In the genomic region with DNA sequence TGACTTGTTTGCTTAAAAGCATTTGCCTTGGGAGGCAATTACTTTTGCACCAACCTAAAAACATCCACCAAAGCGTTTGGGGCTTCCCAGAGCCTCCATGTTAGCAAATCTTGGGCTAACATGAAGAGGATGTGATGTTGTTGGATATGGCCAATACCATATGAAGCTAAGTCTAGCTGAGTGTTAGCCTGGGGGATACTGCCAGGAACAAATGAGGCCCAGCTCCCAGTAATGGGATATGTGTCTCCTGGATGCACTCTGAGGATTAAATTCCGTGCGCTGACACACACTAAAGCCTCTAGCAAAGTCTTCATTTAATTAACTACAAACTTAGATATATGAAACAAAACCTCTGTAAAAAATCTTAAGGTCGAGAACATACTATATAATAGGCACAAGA, we compare ENCODE assay signal across 23 cellular contexts. TPM values are rescaled to one million over a fixed set of nuclear protein-coding genes. Genes with fewer than 3 reads are reported as not detected.
DNase-seq lines count a peak whose midpoint lies in the region; ATAC-seq and FAIRE-seq lines count a peak whose summit lies in the region.
"Had no signal": no experiment of that assay in that cellular context is flagged by ENCODE, and none has a peak within 500 bp of the region (broad histone marks: within the 10 kb centered on the region; RNA-seq: fewer than 3 reads in every experiment).

No MANE protein-coding gene starts in this region.

- H2BK5ac ChIP-seq in mesendoderm (ENCODE audit: low read length), result no peak overlapping the region

- H2AK5ac ChIP-seq in mesendoderm (ENCODE audit: low read length), result no peak overlapping the region

- H3K79me2 ChIP-seq in mesendoderm (ENCODE audit: control insufficient read depth, insufficient read depth, low read length), result no peaks in the 10 kb centered on the region

- peak; percentile 35 for FAIRE-seq in GM18507 (lab: Jason Lieb, UNC)
- FAIRE-seq: colon, H54 had no signal

- peaks cover 4 to 6% of the 10 kb centered on the region in 2 donors for H3K9me3 Mint-ChIP-seq in activated T-cell treated with anti-CD3 and anti-CD28 coated beads, Interleukin-2, amount 50 U/mL, for 72 hours
- no peaks in the 10 kb centered on the region for H3K9me3 Mint-ChIP-seq in activated T-cell treated with anti-CD3 and anti-CD28 coated beads, Interleukin-2, amount 50 U/mL, for 4 hours
- no peaks in the 10 kb centered on the region for H3K9me3 Mint-ChIP-seq in activated CD8-positive, alpha-beta T cell treated with anti-CD3 and anti-CD28 coated beads, Interleukin-2, amount 10 ng/mL, durations not matched to agents 7 days and 5 days (ENCODE audit: insufficient read depth)
- no peaks in the 10 kb centered on the region for H3K9me3 Mint-ChIP-seq in stimulated activated effector memory CD8-positive, alpha-beta T cell treated with anti-CD3 and anti-CD28 coated beads, Interleukin-12 subunit alpha, Interleukin-12 subunit beta, amount 100 ng/mL, for 72 hours
- H3K9me3 Mint-ChIP-seq: mesothelial cell of epicardium, nephron had no signal

- no peak overlapping the region for H3K27ac ChIP-seq in mesendoderm (ENCODE audit: low read depth, low read length)
- H3K27ac ChIP-seq: epithelial cell of prostate, PC-9, tibial nerve had no signal

- no peaks in the 10 kb centered on the region for H3K4me1 ChIP-seq in mesendoderm (ENCODE audit: control insufficient read depth, low read depth, low read length)
- H3K4me1 ChIP-seq: tibial nerve had no signal

- H3K4me2 ChIP-seq in mesendoderm (ENCODE audit: low read length), result no peak overlapping the region
- H3K4me2 ChIP-seq: PC-9 had no signal

- no peak overlapping the region for H3K56ac ChIP-seq in mesendoderm (ENCODE audit: low read length)

- no peak overlapping the region for H3K4me3 ChIP-seq in mesendoderm (ENCODE audit: low read length)
- H3K4me3 ChIP-seq: PC-9, tibial nerve had no signal

- H3K4ac ChIP-seq in mesendoderm (ENCODE audit: low read depth, low read length), result no peak overlapping the region

- no peak overlapping the region for H2BK15ac ChIP-seq in mesendoderm (replicated peaks; ENCODE audit: low read depth)

- peaks cover 97% of the 10 kb centered on the region for H3K4me1 Mint-ChIP-seq in activated T-cell treated with anti-CD3 and anti-CD28 coated beads, Interleukin-2, amount 50 U/mL, for 72 hours (ENCODE audit: low read depth)
- H3K4me1 Mint-ChIP-seq in activated T-cell treated with anti-CD3 and anti-CD28 coated beads, Interleukin-2, amount 50 U/mL, for 4 hours (ENCODE audit: low read depth), result peaks cover 90% of the 10 kb centered on the region
- H3K4me1 Mint-ChIP-seq in activated CD8-positive, alpha-beta T cell treated with anti-CD3 and anti-CD28 coated beads, Interleukin-2, amount 10 ng/mL, durations not matched to agents 7 days and 5 days (ENCODE audit: low read depth), result peaks cover 83% of the 10 kb centered on the region
- H3K4me1 Mint-ChIP-seq in stimulated activated effector memory CD8-positive, alpha-beta T cell treated with anti-CD3 and anti-CD28 coated beads, Interleukin-12 subunit alpha, Interleukin-12 subunit beta, amount 100 ng/mL, for 72 hours, result peaks cover 83% of the 10 kb centered on the region
- H3K4me1 Mint-ChIP-seq: mesothelial cell of epicardium, nephron had no signal

- no peaks in the 10 kb centered on the region for H3K27me3 ChIP-seq in mesendoderm (ENCODE audit: insufficient read depth, low read length, poor library complexity)
- H3K27me3 ChIP-seq: tibial nerve had no signal

- POLR2A ChIA-PET in activated CD8-positive, alpha-beta T cell treated with anti-CD3 and anti-CD28 coated beads, Interleukin-2, amount 10 ng/mL, durations not matched to agents 7 days and 5 days (lab: Charles Lee), result interaction anchor here (0.7 to 6.3 kb wide), 8 partner anchors 13 to 94 kb away, joined by 3 to 90 read pairs (median 4); a partner anchor contains a TSS

- peaks cover 3 to 8% of the 10 kb centered on the region in 2 donors for H3K36me3 Mint-ChIP-seq in activated T-cell treated with anti-CD3 and anti-CD28 coated beads, Interleukin-2, amount 50 U/mL, for 72 hours (ENCODE audit: insufficient read depth in 2 of 2)
- no peaks in the 10 kb centered on the region for H3K36me3 Mint-ChIP-seq in activated T-cell treated with anti-CD3 and anti-CD28 coated beads, Interleukin-2, amount 50 U/mL, for 4 hours (ENCODE audit: insufficient read depth)
- no peaks in the 10 kb centered on the region for H3K36me3 Mint-ChIP-seq in activated CD8-positive, alpha-beta T cell treated with anti-CD3 and anti-CD28 coated beads, Interleukin-2, amount 10 ng/mL, durations not matched to agents 7 days and 5 days (ENCODE audit: low read depth)
- peaks cover 10% of the 10 kb centered on the region for H3K36me3 Mint-ChIP-seq in stimulated activated effector memory CD8-positive, alpha-beta T cell treated with anti-CD3 and anti-CD28 coated beads, Interleukin-12 subunit alpha, Interleukin-12 subunit beta, amount 100 ng/mL, for 72 hours
- H3K36me3 Mint-ChIP-seq: mesothelial cell of epicardium had no signal

- peak overlapping the region; percentile 97 for H3K27ac Mint-ChIP-seq in activated T-cell treated with anti-CD3 and anti-CD28 coated beads, Interleukin-2, amount 50 U/mL, for 72 hours
- H3K27ac Mint-ChIP-seq in activated CD8-positive, alpha-beta T cell treated with anti-CD3 and anti-CD28 coated beads, Interleukin-2, amount 10 ng/mL, durations not matched to agents 7 days and 5 days, result peak overlapping the region; percentile 23
- H3K27ac Mint-ChIP-seq in stimulated activated effector memory CD8-positive, alpha-beta T cell treated with anti-CD3 and anti-CD28 coated beads, Interleukin-12 subunit alpha, Interleukin-12 subunit beta, amount 100 ng/mL, for 72 hours, result peak overlapping the region; percentile 87
- H3K27ac Mint-ChIP-seq: mesothelial cell of epicardium, nephron had no signal

- ATAC-seq in activated T-cell treated with anti-CD3 and anti-CD28 coated beads, Interleukin-2, amount 50 U/mL, for 72 hours (replicated peaks in 1 of 2), result no peak
- no peak for ATAC-seq in activated T-cell treated with anti-CD3 and anti-CD28 coated beads, Interleukin-2, amount 50 U/mL, for 4 hours
- ATAC-seq in activated CD8-positive, alpha-beta T cell treated with anti-CD3 and anti-CD28 coated beads, Interleukin-2, amount 10 ng/mL, durations not matched to agents 7 days and 5 days, result no peak
- no peak for ATAC-seq in stimulated activated effector memory CD8-positive, alpha-beta T cell treated with anti-CD3 and anti-CD28 coated beads, Interleukin-12 subunit alpha, Interleukin-12 subunit beta, amount 100 ng/mL, for 72 hours
- ATAC-seq in GM18520 (IDR thresholded peaks at IDR 0.05; ENCODE audit: unreplicated experiment), result no peak

- H3K18ac ChIP-seq in mesendoderm (ENCODE audit: low read length), result no peak overlapping the region

- no peaks in the 10 kb centered on the region for H3K79me1 ChIP-seq in mesendoderm (ENCODE audit: low read length)

- no peak overlapping the region for H2BK120ac ChIP-seq in mesendoderm (ENCODE audit: low read depth, low read length)

- peak overlapping the region; percentile 56 to 76 for H3K4me3 Mint-ChIP-seq in activated T-cell treated with anti-CD3 and anti-CD28 coated beads, Interleukin-2, amount 50 U/mL, for 72 hours
- H3K4me3 Mint-ChIP-seq in activated T-cell treated with anti-CD3 and anti-CD28 coated beads, Interleukin-2, amount 50 U/mL, for 4 hours, result no peak overlapping the region
- no peak overlapping the region for H3K4me3 Mint-ChIP-seq in activated CD8-positive, alpha-beta T cell treated with anti-CD3 and anti-CD28 coated beads, Interleukin-2, amount 10 ng/mL, durations not matched to agents 7 days and 5 days
- H3K4me3 Mint-ChIP-seq in stimulated activated effector memory CD8-positive, alpha-beta T cell treated with anti-CD3 and anti-CD28 coated beads, Interleukin-12 subunit alpha, Interleukin-12 subunit beta, amount 100 ng/mL, for 72 hours, result peak overlapping the region; percentile 5
- H3K4me3 Mint-ChIP-seq: mesothelial cell of epicardium, nephron had no signal

- CTCF ChIA-PET in activated CD8-positive, alpha-beta T cell treated with anti-CD3 and anti-CD28 coated beads, Interleukin-2, amount 10 ng/mL, durations not matched to agents 7 days and 5 days (lab: Charles Lee), result interaction anchor here (0.7 to 7.0 kb wide), 14 partner anchors 11 to 95 kb away, joined by 3 to 59 read pairs (median 6); a partner anchor contains a TSS

- H4K5ac ChIP-seq in mesendoderm (ENCODE audit: low read length), result no peak overlapping the region

- WGBS in mesendoderm (ENCODE audit: extremely low coverage, insufficient coverage, low lambda C conversion rate), result no CpG with 5 or more reads among the region's 4 CpGs

- no peaks in the 10 kb centered on the region for H3K27me3 Mint-ChIP-seq in activated T-cell treated with anti-CD3 and anti-CD28 coated beads, Interleukin-2, amount 50 U/mL, for 72 hours (ENCODE audit: low read depth)
- no peaks in the 10 kb centered on the region for H3K27me3 Mint-ChIP-seq in activated T-cell treated with anti-CD3 and anti-CD28 coated beads, Interleukin-2, amount 50 U/mL, for 4 hours (ENCODE audit: low read depth)
- no peaks in the 10 kb centered on the region for H3K27me3 Mint-ChIP-seq in activated CD8-positive, alpha-beta T cell treated with anti-CD3 and anti-CD28 coated beads, Interleukin-2, amount 10 ng/mL, durations not matched to agents 7 days and 5 days (ENCODE audit: low read depth)

- no peak for DNase-seq in activated T-cell treated with anti-CD3 and anti-CD28 coated beads, Interleukin-2, amount 50 U/mL, for 72 hours
- no peak for DNase-seq in activated T-cell treated with anti-CD3 and anti-CD28 coated beads, Interleukin-2, amount 50 U/mL, for 4 hours
- DNase-seq in GM18507 (ENCODE audit: extremely low spot score, insufficient read length, low read depth) (no peak), mesendoderm (no peak)
- no peak for DNase-seq in activated CD8-positive, alpha-beta T cell treated with anti-CD3 and anti-CD28 coated beads, Interleukin-2, amount 10 ng/mL, durations not matched to agents 7 days and 5 days
- DNase-seq in stimulated activated effector memory CD8-positive, alpha-beta T cell treated with anti-CD3 and anti-CD28 coated beads, Interleukin-12 subunit alpha, Interleukin-12 subunit beta, amount 100 ng/mL, for 72 hours (ENCODE audit: low spot score in 2 of 2), result no peak
- DNase-seq: activated CD4-positive, CD25-positive, alpha-beta regulatory T cell; activated effector memory CD4-positive, alpha-beta T cell treated with Interleukin-2 at 50 U/mL for 16 hours; anterior cingulate cortex; DMS79; effector CD4-positive, alpha-beta T cell; islet precursor cell; NCI-H1436 treated with DMSO at 0.1 percent for 48 hours; NCI-H510A; PC-9; SHP77 treated with DMSO at 0.1 percent for 48 hours had no signal

- H3K36me3 ChIP-seq in mesendoderm (ENCODE audit: control insufficient read depth, insufficient read depth, low read length), result no peaks in the 10 kb centered on the region
- H3K36me3 ChIP-seq: tibial nerve had no signal

- no peak overlapping the region for H4K8ac ChIP-seq in mesendoderm (ENCODE audit: low read depth, low read length)

- H3K23ac ChIP-seq in mesendoderm (ENCODE audit: low read length), result no peak overlapping the region

- no peak overlapping the region for H3K9ac ChIP-seq in mesendoderm (ENCODE audit: low read length)

RNA-seq across cellular contexts. Expression of a gene that starts 35.3 kb away (rescaled TPM):
- 100 to 1,000 TPM; 175 to 193 TPM for total RNA-seq in activated T-cell treated with anti-CD3 and anti-CD28 coated beads, Interleukin-2, amount 50 U/mL, for 72 hours
- total RNA-seq in activated T-cell treated with anti-CD3 and anti-CD28 coated beads, Interleukin-2, amount 50 U/mL, for 4 hours, result 10 to 100 TPM; 72.8 to 92.3 (median 85.3) TPM
- 10 to 100 TPM; 72.8 to 77.5 TPM for total RNA-seq in activated CD8-positive, alpha-beta T cell treated with anti-CD3 and anti-CD28 coated beads, Interleukin-2, amount 10 ng/mL, durations not matched to agents 7 days and 5 days
- 63.5 TPM for polyA plus RNA-seq in mesendoderm (2013, experiment 1 of 2)
- polyA plus RNA-seq in mesendoderm (2013, experiment 2 of 2), result 59.1 TPM

Comparison
In these comparisons a context has a peak if more than half of its experiments do, and no peak if none do; other contexts are left out.
1. H3K4me3 Mint-ChIP-seq: peak in activated T-cell treated with anti-CD3 and anti-CD28 coated beads, Interleukin-2, amount 50 U/mL, for 72 hours (2 of 2) and stimulated activated effector memory CD8-positive, alpha-beta T cell treated with anti-CD3 and anti-CD28 coated beads, Interleukin-12 subunit alpha, Interleukin-12 subunit beta, amount 100 ng/mL, for 72 hours (single experiment); none in activated T-cell treated with anti-CD3 and anti-CD28 coated beads, Interleukin-2, amount 50 U/mL, for 4 hours (single experiment) and activated CD8-positive, alpha-beta T cell treated with anti-CD3 and anti-CD28 coated beads, Interleukin-2, amount 10 ng/mL, durations not matched to agents 7 days and 5 days (single experiment).
2. H3K27ac Mint-ChIP-seq: peak in every context shown above with its lines; median percentile 97 in activated T-cell treated with anti-CD3 and anti-CD28 coated beads, Interleukin-2, amount 50 U/mL, for 72 hours; 87 in stimulated activated effector memory CD8-positive, alpha-beta T cell treated with anti-CD3 and anti-CD28 coated beads, Interleukin-12 subunit alpha, Interleukin-12 subunit beta, amount 100 ng/mL, for 72 hours; 23 in activated CD8-positive, alpha-beta T cell treated with anti-CD3 and anti-CD28 coated beads, Interleukin-2, amount 10 ng/mL, durations not matched to agents 7 days and 5 days.